In the genomic region with DNA sequence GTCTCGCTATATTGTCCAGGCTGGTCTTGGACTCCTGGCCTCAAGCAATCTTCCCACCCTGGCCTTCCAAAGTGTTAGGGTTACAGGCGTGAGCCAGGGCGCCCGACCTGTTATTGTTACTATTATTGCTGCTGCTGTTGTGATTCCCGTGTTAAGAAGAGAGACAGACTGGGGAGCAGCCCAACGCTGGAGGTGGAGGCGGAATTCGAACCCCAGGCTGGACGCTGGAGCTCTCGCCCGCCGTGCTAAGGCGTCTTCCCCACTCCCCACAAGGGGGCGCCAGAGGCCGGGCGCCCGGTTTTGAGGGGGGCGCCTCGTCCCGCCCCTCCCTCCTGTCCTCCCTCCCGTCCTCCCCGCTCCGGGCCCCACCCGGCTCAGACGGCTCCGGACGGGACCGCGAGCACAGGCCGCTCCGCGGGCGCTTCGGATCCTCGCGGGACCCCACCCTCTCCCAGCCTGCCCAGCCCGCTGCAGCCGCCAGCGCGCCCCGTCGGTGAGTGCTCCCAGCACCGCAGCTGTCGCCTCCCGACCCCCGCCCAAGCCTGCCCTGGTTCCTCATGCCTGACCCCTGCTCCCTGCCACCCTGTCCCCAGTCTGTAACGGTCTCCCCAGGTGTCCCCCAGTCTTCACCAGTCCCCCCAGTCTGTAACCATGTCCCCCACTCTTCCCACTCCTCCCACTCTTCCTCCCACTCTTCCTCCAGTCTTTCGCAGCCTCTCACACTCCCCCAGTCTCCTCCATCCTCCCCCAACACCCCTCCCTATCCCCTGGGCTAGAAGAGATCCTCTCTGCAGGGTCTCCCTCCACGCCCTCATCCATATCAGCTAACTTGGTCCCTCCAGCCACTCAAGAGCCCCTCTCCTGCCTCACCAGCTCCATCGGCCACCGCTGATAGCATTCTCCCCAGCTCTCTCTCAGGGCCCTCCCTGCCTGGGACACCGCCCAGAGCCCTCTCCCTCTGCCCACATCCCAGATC, we compare ENCODE assay signal across 8 cellular contexts. TPM values are rescaled to one million over a fixed set of nuclear protein-coding genes. Genes with fewer than 3 reads are reported as not detected.
A peak's percentile ranks its signal among the peaks of the same experiment; 100 is the strongest.
DNase-seq lines count a peak whose midpoint lies in the region; TF ChIP-seq lines count a peak whose summit lies in the region.

A gene with protein sequence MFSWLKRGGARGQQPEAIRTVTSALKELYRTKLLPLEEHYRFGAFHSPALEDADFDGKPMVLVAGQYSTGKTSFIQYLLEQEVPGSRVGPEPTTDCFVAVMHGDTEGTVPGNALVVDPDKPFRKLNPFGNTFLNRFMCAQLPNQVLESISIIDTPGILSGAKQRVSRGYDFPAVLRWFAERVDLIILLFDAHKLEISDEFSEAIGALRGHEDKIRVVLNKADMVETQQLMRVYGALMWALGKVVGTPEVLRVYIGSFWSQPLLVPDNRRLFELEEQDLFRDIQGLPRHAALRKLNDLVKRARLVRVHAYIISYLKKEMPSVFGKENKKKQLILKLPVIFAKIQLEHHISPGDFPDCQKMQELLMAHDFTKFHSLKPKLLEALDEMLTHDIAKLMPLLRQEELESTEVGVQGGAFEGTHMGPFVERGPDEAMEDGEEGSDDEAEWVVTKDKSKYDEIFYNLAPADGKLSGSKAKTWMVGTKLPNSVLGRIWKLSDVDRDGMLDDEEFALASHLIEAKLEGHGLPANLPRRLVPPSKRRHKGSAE (plus strand): TSS at position 377 of the 976 bp plus-strand sequence. CDS start 3,191 bp downstream, outside the sequence.

- H3K4me3 ChIP-seq in A673 (ENCODE audit: low read depth, low read length, poor library complexity, severe bottlenecking) (peak within 1 kb of the TSS; percentile 46), HAP-1 (peak within 1 kb of the TSS; percentile 36), mammary epithelial cell (replicated peaks in 1 of 3; ENCODE audit: insufficient read depth in 1 of 3, low read depth in 2 of 3, low read length in 3 of 3) (peak within 1 kb of the TSS; percentile 84 to 97 (median 84)), smooth muscle cell (peak within 1 kb of the TSS; percentile 86)

- DNase-seq in A673 (ENCODE audit: low spot score) (peak; percentile 69), HAP-1 (ENCODE audit: low spot score in 2 of 2) (peak in 1 of 2 experiments; percentile 76), T-helper 9 cell (peak; percentile 29), mammary epithelial cell (peak; percentile 68), iPS-NIHi11 (ENCODE audit: low spot score) (peak; percentile 87), smooth muscle cell (lab: John Stamatoyannopoulos, UW; ENCODE audit: unreplicated experiment) (peak; percentile 37), globus pallidus (ENCODE audit: low spot score) (no peak), SW480 (ENCODE audit: low spot score) (no peak)

- H4K20me1 ChIP-seq in mammary epithelial cell (ENCODE audit: insufficient read depth, low read length) (no peaks in the 10 kb centered on the region), smooth muscle cell (ENCODE audit: low read depth) (peaks cover 33% of the 10 kb centered on the region)

- CTCF ChIA-PET in A673 (lab: Charles Lee) (interaction anchor here (0.5 to 1.8 kb wide), 13 partner anchors 10 to 285 kb away, joined by 3 to 17 read pairs (median 4); no protein-coding TSS in a partner anchor), mammary epithelial cell (lab: Charles Lee; ENCODE audit: low non-redundant PET) (interaction anchor here (0.6 to 0.9 kb wide), 4 partner anchors 30 to 74 kb away, joined by 3 to 35 read pairs (median 3); no protein-coding TSS in a partner anchor)

- H3K27ac ChIP-seq in A673 (ENCODE audit: low read depth, low read length, poor library complexity, severe bottlenecking) = no peak within 1 kb of the TSS
- H3K27ac ChIP-seq in mammary epithelial cell (ENCODE audit: insufficient read depth, low read depth, low read length) = peak within 1 kb of the TSS; percentile 58
- H3K27ac ChIP-seq in smooth muscle cell (ENCODE audit: low read depth) = peak within 1 kb of the TSS; percentile 33

- no TSS peak for BruUV-seq in A673 (replicated peaks; lab: Mats Ljungman, UMichigan)
- no TSS peak for BruUV-seq in mammary epithelial cell (replicated peaks; lab: Mats Ljungman, UMichigan)

- intact Hi-C loops in A673 (cut with micrococcal nuclease; ENCODE audit: unreplicated experiment) = loop anchor here (1.0 to 5.0 kb wide), 2 partner anchors 30 to 74 kb away; no protein-coding TSS in a partner anchor
- intact Hi-C loops in mammary epithelial cell (cut with micrococcal nuclease) = loop anchor here (1.0 to 5.0 kb wide), 4 partner anchors 15 to 149 kb away; no protein-coding TSS in a partner anchor

- dilution Hi-C loops in mammary epithelial cell (cut with HindIII; ENCODE audit: low sequenced_read_pairs) = no loop called here

- H3K9me3 ChIP-seq in A673 (ENCODE audit: low read depth, low read length, poor library complexity, severe bottlenecking) (peaks cover 3% of the 10 kb centered on the region), HAP-1 (peaks cover 2% of the 10 kb centered on the region; the same call in 1 of the 2 replicates), mammary epithelial cell (replicated peaks; ENCODE audit: insufficient read depth, low read length) (no peaks in the 10 kb centered on the region), smooth muscle cell (replicated peaks; ENCODE audit: low read depth) (no peaks in the 10 kb centered on the region)

- H3K4me1 ChIP-seq in A673 (ENCODE audit: insufficient read depth, low read length, poor library complexity, severe bottlenecking) (no peaks in the 10 kb centered on the region), HAP-1 (no peaks in the 10 kb centered on the region), mammary epithelial cell (ENCODE audit: insufficient read depth, low read length) (peaks cover 17% of the 10 kb centered on the region), smooth muscle cell (ENCODE audit: low read depth) (no peaks in the 10 kb centered on the region)

- WGBS in mammary epithelial cell (ENCODE audit: low coverage, missing lambda C conversion rate) = 3% methylated on average over 17 of the region's 52 CpGs
- WGBS in smooth muscle cell (ENCODE audit: low lambda C conversion rate) = 15% methylated on average over 22 of the region's 52 CpGs

- POLR2A ChIA-PET in A673 (lab: Charles Lee; ENCODE audit: low non-redundant PET) = no interaction called here

- H3K4me2 ChIP-seq in mammary epithelial cell (ENCODE audit: insufficient read depth, low read depth, low read length) (peak within 1 kb of the TSS; percentile 87), smooth muscle cell (peak within 1 kb of the TSS; percentile 91)

- H3K36me3 ChIP-seq in A673 (ENCODE audit: insufficient read depth, low read length, poor library complexity, severe bottlenecking) (no peaks in the 10 kb centered on the region), HAP-1 (replicated peaks) (no peaks in the 10 kb centered on the region), mammary epithelial cell (ENCODE audit: insufficient read depth, low read length) (peaks cover 5% of the 10 kb centered on the region), smooth muscle cell (ENCODE audit: low read depth) (no peaks in the 10 kb centered on the region)

- TF ChIP-seq CTCF in A673 (conservative IDR thresholded peaks at IDR 0.05; ENCODE audit: low read depth, low read length) = peak; percentile 89
- TF ChIP-seq CTCF in mammary epithelial cell (conservative IDR thresholded peaks at IDR 0.05 in 1 of 2, IDR thresholded peaks at IDR 0.05 in 1 of 2; ENCODE audit: extremely low read depth in 1 of 2, insufficient read depth in 1 of 2, low read depth in 1 of 2, low read length in 2 of 2) = peak; percentile 62 to 96
- TF ChIP-seq CTCF in smooth muscle cell (IDR thresholded peaks at IDR 0.05; ENCODE audit: borderline replicate concordance, insufficient read depth, poor library complexity, severe bottlenecking) = peak; percentile 96

- H2AFZ ChIP-seq in mammary epithelial cell (ENCODE audit: low read depth, low read length) (peak within 1 kb of the TSS; percentile 77), smooth muscle cell (ENCODE audit: low read depth) (peak within 1 kb of the TSS; percentile 14)

- H3K27me3 ChIP-seq in A673 (replicated peaks; ENCODE audit: insufficient read depth, low read depth, low read length, poor library complexity) (no peaks in the 10 kb centered on the region), HAP-1 (ENCODE audit: low read depth) (no peaks in the 10 kb centered on the region), mammary epithelial cell (ENCODE audit: insufficient read depth, low read length) (no peaks in the 10 kb centered on the region), smooth muscle cell (ENCODE audit: low read depth) (no peaks in the 10 kb centered on the region)

- peaks cover 15% of the 10 kb centered on the region for H3F3A ChIP-seq in smooth muscle cell (ENCODE audit: low read depth)

- H3K79me2 ChIP-seq in mammary epithelial cell (ENCODE audit: insufficient read depth, low read length) (peaks cover 48% of the 10 kb centered on the region), smooth muscle cell (ENCODE audit: low read depth) (peaks cover 51% of the 10 kb centered on the region)

- in situ Hi-C loops in HAP-1 (cut with MboI; ENCODE audit: low sequenced_read_pairs) = no loop called here
- in situ Hi-C loops in mammary epithelial cell (cut with MboI; ENCODE audit: low sequenced_read_pairs in 2 of 2) = loop anchor here (5.0 kb wide), 2 partner anchors 34 to 74 kb away; a partner anchor contains a TSS

- H3K9ac ChIP-seq in mammary epithelial cell (ENCODE audit: insufficient read depth, low read length) (peak within 1 kb of the TSS; percentile 69), smooth muscle cell (ENCODE audit: low read depth) (peak within 1 kb of the TSS; percentile 79)

RNA-seq across cellular contexts. Expression of the gene that starts here (rescaled TPM):
- total RNA-seq in A673 (2021) (2.9 and 3.0 TPM in 2 replicates), mammary epithelial cell (100 to 1,000 TPM; 111 to 178 TPM), smooth muscle cell (44.3 and 65.6 TPM in 2 replicates)
- polyA plus RNA-seq in mammary epithelial cell (43.8 TPM), smooth muscle cell (200 TPM in 2 replicates)
- 178 TPM for polyA minus RNA-seq in mammary epithelial cell

Comparison
In these comparisons a context has a peak if more than half of its experiments do, and no peak if none do; other contexts are left out.
1. RNA of the gene that starts here (total RNA-seq): 111 to 178 TPM in mammary epithelial cell and 44.3 to 65.6 TPM in smooth muscle cell; 2.9 to 3.0 TPM in A673; every median in the first group is over 10 times any median in the second.
2. DNase-seq: peak in A673 (single experiment), T-helper 9 cell (single experiment), mammary epithelial cell (single experiment), iPS-NIHi11 (single experiment) and smooth muscle cell (single experiment); none in globus pallidus (single experiment) and SW480 (single experiment).
3. H3K4me3 ChIP-seq: peak in every context shown above with its lines; median percentile 86 in smooth muscle cell; 84 in mammary epithelial cell; 46 in A673; 36 in HAP-1.
4. Peak in every context shown above with its lines, with median percentiles within 50 percentile points of each other: CTCF ChIP-seq.